In genomic region chr2:98452396-98453027, GRCh38 we compare ENCODE assay signal across 16 cellular contexts. TPM values are rescaled to one million over a fixed set of nuclear protein-coding genes. Genes with fewer than 3 reads are reported as not detected.
A peak's percentile ranks its signal among the peaks of the same experiment; 100 is the strongest.
DNase-seq lines count a peak whose midpoint lies in the region; ATAC-seq and TF ChIP-seq lines count a peak whose summit lies in the region.
"Had no signal": no experiment of that assay in that cellular context is flagged by ENCODE, and none has a peak within 500 bp of the region (broad histone marks: within the 10 kb centered on the region; RNA-seq: fewer than 3 reads in every experiment).

No MANE protein-coding gene starts in this region.

- peaks cover 13% of the 10 kb centered on the region for H3K36me3 Mint-ChIP-seq in activated naive CD8-positive, alpha-beta T cell treated with anti-CD3 and anti-CD28 coated beads for 36 hours

- H3K4me1 Mint-ChIP-seq in activated naive CD8-positive, alpha-beta T cell treated with anti-CD3 and anti-CD28 coated beads for 36 hours: peaks cover 94% of the 10 kb centered on the region

- peaks cover 0 to 12% (median 0%) of the 10 kb centered on the region in 11 experiments; a peak in 3 of 22 replicates for H3K36me3 ChIP-seq in BLaER1 treated with 17β-estradiol and CSF1 and Interleukin-3, amounts not matched to agents 10 nM and 100 nM
- H3K36me3 ChIP-seq in DND-41 (ENCODE audit: insufficient read depth, low read length): peaks cover 11% of the 10 kb centered on the region

- peaks cover 2% of the 10 kb centered on the region for H3K9me3 Mint-ChIP-seq in activated naive CD8-positive, alpha-beta T cell treated with anti-CD3 and anti-CD28 coated beads for 36 hours

- peaks cover 96% of the 10 kb centered on the region for H3K79me2 ChIP-seq in DND-41 (ENCODE audit: insufficient read depth, low read length)

- no peaks in the 10 kb centered on the region for H3K9me3 ChIP-seq in BLaER1 treated with 17β-estradiol and CSF1 and Interleukin-3, amounts not matched to agents 10 nM and 100 nM (replicated peaks in 1 of 11)
- H3K9me3 ChIP-seq in DND-41 (ENCODE audit: insufficient read depth, low read length, severe bottlenecking): no peaks in the 10 kb centered on the region

- ATAC-seq in DND-41 (ENCODE audit: insufficient read depth, low read depth): no peak
- ATAC-seq: left ventricle myocardium superior had no signal

- H3K4me2 ChIP-seq in BLaER1 treated with 17β-estradiol and CSF1 and Interleukin-3, amounts not matched to agents 10 nM and 100 nM: peak overlapping the region; percentile 76 to 97 (median 85)
- no peak overlapping the region for H3K4me2 ChIP-seq in DND-41 (ENCODE audit: insufficient read depth, low read length)

- H3K27ac ChIP-seq in BLaER1 treated with 17β-estradiol and CSF1 and Interleukin-3, amounts not matched to agents 10 nM and 100 nM: peak overlapping the region in 3 of 11 experiments; percentile 14 to 44 (median 24); a peak in 4 of 22 replicates
- H3K27ac ChIP-seq in DND-41 (ENCODE audit: low read length): 0 out of 2 replicates have a peak overlapping the region, but pooled peaks have one; percentile 16
- H3K27ac ChIP-seq: coronary artery, KMS-11 had no signal

- H3K9ac ChIP-seq in BLaER1 treated with 17β-estradiol and CSF1 and Interleukin-3, amounts not matched to agents 10 nM and 100 nM: peak overlapping the region in 3 of 11 experiments; percentile 1 to 34 (median 9); a peak in 3 of 22 replicates
- H3K9ac ChIP-seq in DND-41 (ENCODE audit: low read depth, low read length): no peak overlapping the region
- H3K9ac ChIP-seq: KMS-11 had no signal

- peaks cover 63 to 82% (median 75%) of the 10 kb centered on the region in 10 experiments for H3K4me1 ChIP-seq in BLaER1 treated with 17β-estradiol and CSF1 and Interleukin-3, amounts not matched to agents 10 nM and 100 nM
- peaks cover 58% of the 10 kb centered on the region for H3K4me1 ChIP-seq in DND-41 (ENCODE audit: insufficient read depth, low read length)

- no peaks in the 10 kb centered on the region for H3K27me3 Mint-ChIP-seq in activated naive CD8-positive, alpha-beta T cell treated with anti-CD3 and anti-CD28 coated beads for 36 hours

- no peak for DNase-seq in DND-41
- DNase-seq in activated naive CD8-positive, alpha-beta T cell treated with anti-CD3 and anti-CD28 coated beads for 36 hours: no peak
- DNase-seq in mucosa of gallbladder (ENCODE audit: low spot score): peak; percentile 7
- DNase-seq in DMS53 treated with DMSO at 0.1 percent for 48 hours (lab: John Stamatoyannopoulos, UW; ENCODE audit: unreplicated experiment): no peak
- no peak for DNase-seq in AG20443 (ENCODE audit: low spot score)
- DNase-seq in NCI-H1694 treated with DMSO at 0.1 percent for 48 hours (lab: John Stamatoyannopoulos, UW): no peak
- DNase-seq: activated CD4-positive, alpha-beta T cell treated with anti-CD3 and anti-CD28 coated beads, Interleukin-2, amount 50 U/mL, for 4 hours; left ventricle myocardium superior; NCI-H1105; NCI-H2171; NCI-H748 treated with DMSO at 0.1 percent for 48 hours; stimulated activated CD4-positive, alpha-beta T cell treated with anti-CD3 and anti-CD28 coated beads, Interleukin-2, amount 100 ng/mL, for 48 hours; substantia nigra had no signal

- H4K20me1 ChIP-seq in BLaER1 treated with 17β-estradiol and CSF1 and Interleukin-3, amounts not matched to agents 10 nM and 100 nM: peaks cover 46 to 99% (median 72%) of the 10 kb centered on the region in 11 experiments; a peak in 20 of 22 replicates
- peaks cover 62% of the 10 kb centered on the region for H4K20me1 ChIP-seq in DND-41 (ENCODE audit: insufficient read depth, low read length)

- peak overlapping the region; percentile 40 for H3K27ac Mint-ChIP-seq in activated naive CD8-positive, alpha-beta T cell treated with anti-CD3 and anti-CD28 coated beads for 36 hours

- peak overlapping the region; percentile 7 for H3K4me3 Mint-ChIP-seq in activated naive CD8-positive, alpha-beta T cell treated with anti-CD3 and anti-CD28 coated beads for 36 hours

- H2AFZ ChIP-seq in DND-41 (ENCODE audit: low read depth, low read length): no peak overlapping the region

- H3K27me3 ChIP-seq in BLaER1 treated with 17β-estradiol and CSF1 and Interleukin-3, amounts not matched to agents 10 nM and 100 nM: no peaks in the 10 kb centered on the region
- H3K27me3 ChIP-seq in DND-41 (ENCODE audit: insufficient read depth, low read length, poor library complexity): no peaks in the 10 kb centered on the region

- TF ChIP-seq CTCF in DND-41 (IDR thresholded peaks at IDR 0.05; ENCODE audit: borderline replicate concordance, extremely low read depth, low read length, poor library complexity, severe bottlenecking): no peak

- peak overlapping the region in 2 of 10 experiments; percentile 12 to 14; a peak in 2 of 20 replicates for H3K4me3 ChIP-seq in BLaER1 treated with 17β-estradiol and CSF1 and Interleukin-3, amounts not matched to agents 10 nM and 100 nM
- H3K4me3 ChIP-seq in DND-41 (ENCODE audit: low read depth in 1 of 2, low read length in 2 of 2): no peak overlapping the region
- H3K4me3 ChIP-seq: coronary artery had no signal

RNA-seq across cellular contexts. Expression of gene INPP4A, which starts 7.9 kb away (rescaled TPM):
- 10 to 100 TPM; 31.6 to 31.9 TPM for total RNA-seq in activated naive CD8-positive, alpha-beta T cell treated with anti-CD3 and anti-CD28 coated beads for 36 hours
- total RNA-seq in mucosa of gallbladder: 32.7 TPM
